8 cellular contexts compared by ENCODE assay signal in genomic region chr13:112873851-112874750, GRCh38.
DNase-seq lines count a peak whose midpoint lies in the region; ATAC-seq and TF ChIP-seq lines count a peak whose summit lies in the region.

No MANE protein-coding gene starts in this region.

- CTCF ChIA-PET in BJ (lab: Yijun Ruan, JAX): interaction anchor here (0.6 to 4.2 kb wide), 33 partner anchors 10 to 1400 kb away, joined by 3 to 53 read pairs (median 4); no protein-coding TSS in a partner anchor

- no peak overlapping the region for H3K4me3 ChIP-seq in BJ (ENCODE audit: low read depth, low read length)

- H3K27ac Mint-ChIP-seq in effector memory CD8-positive, alpha-beta T cell: peak overlapping the region; percentile 88

- peak overlapping the region; percentile 33 to 43 for H3K4me3 Mint-ChIP-seq in effector memory CD8-positive, alpha-beta T cell

- peak; percentile 83 for ATAC-seq in GM18873 (IDR thresholded peaks at IDR 0.05; ENCODE audit: low FRiP score, unreplicated experiment)
- peak; percentile 82 for ATAC-seq in HG03066 (IDR thresholded peaks at IDR 0.05; ENCODE audit: low read depth, unreplicated experiment)
- ATAC-seq in effector memory CD8-positive, alpha-beta T cell (replicated peaks): peak; percentile 39

- DNase-seq in BJ (ENCODE audit: low read depth) (no peak), NCI-H2171 (lab: John Stamatoyannopoulos, UW) (peak; percentile 41), middle frontal gyrus (ENCODE audit: extremely low spot score, low spot score) (peak; percentile 49)
- DNase-seq in activated CD4-positive, alpha-beta T cell treated with anti-CD3 and anti-CD28 coated beads, Interleukin-2, amount 50 U/mL, for 1 hour: peak; percentile 38
- peak in 2 of 3 experiments; percentile 18 to 32 for DNase-seq in effector memory CD8-positive, alpha-beta T cell
- DNase-seq in stimulated activated CD8-positive, alpha-beta memory T cell treated with anti-CD3 and anti-CD28 coated beads, Interleukin-4, amount 100 ng/mL, for 4 hours (ENCODE audit: low read depth in 2 of 2, low spot score in 1 of 2): peak; percentile 35 to 57

- peak; percentile 95 for TF ChIP-seq CTCF in BJ (IDR thresholded peaks at IDR 0.05; ENCODE audit: insufficient read depth, low read depth, low read length)

- POLR2A ChIA-PET in BJ (lab: Charles Lee): no interaction called here

- H3K36me3 Mint-ChIP-seq in effector memory CD8-positive, alpha-beta T cell (ENCODE audit: insufficient read depth): peaks cover 36% of the 10 kb centered on the region

- H3K27me3 Mint-ChIP-seq in effector memory CD8-positive, alpha-beta T cell: no peaks in the 10 kb centered on the region

- H3K4me1 Mint-ChIP-seq in effector memory CD8-positive, alpha-beta T cell (ENCODE audit: low read depth in 2 of 2): peaks cover 13 to 18% of the 10 kb centered on the region in 2 donors

- no peaks in the 10 kb centered on the region for H3K36me3 ChIP-seq in BJ (ENCODE audit: control insufficient read depth, insufficient read depth, low read length)

- H3K9me3 Mint-ChIP-seq in effector memory CD8-positive, alpha-beta T cell: peaks cover 8 to 15% of the 10 kb centered on the region in 2 donors

- no peaks in the 10 kb centered on the region for H3K27me3 ChIP-seq in BJ (ENCODE audit: control insufficient read depth, insufficient read depth, low read length)
